17 cellular contexts compared by ENCODE assay signal in the genomic region with DNA sequence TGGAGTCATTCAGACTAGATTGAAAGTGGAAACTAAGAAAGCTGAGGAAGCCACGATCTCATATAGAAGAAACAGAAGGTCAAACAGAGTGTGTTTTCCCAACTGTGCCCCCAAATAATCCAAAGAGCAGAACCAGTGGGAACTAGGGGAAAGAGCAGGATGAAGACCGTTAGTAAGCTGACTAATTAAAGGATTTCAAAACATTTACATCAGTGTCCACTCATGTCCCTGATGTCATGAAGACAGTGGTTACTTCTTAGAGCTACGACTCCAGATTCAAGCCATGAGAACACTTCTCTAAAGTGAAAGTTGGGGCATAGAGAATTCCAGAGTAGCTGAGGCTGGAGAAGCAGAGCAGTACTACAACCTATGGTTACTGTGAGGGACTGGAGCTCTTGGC.
A peak's percentile ranks its signal among the peaks of the same experiment; 100 is the strongest.
DNase-seq lines count a peak whose midpoint lies in the region; ATAC-seq and TF ChIP-seq lines count a peak whose summit lies in the region.
"Had no signal": no experiment of that assay in that cellular context is flagged by ENCODE, and none has a peak within 500 bp of the region (broad histone marks: within the 10 kb centered on the region; RNA-seq: fewer than 3 reads in every experiment).

No MANE protein-coding gene starts in this region.

- DNase-seq in EH (ENCODE audit: low read depth): peak; percentile 74
- DNase-seq in fibroblast of peridontal ligament (ENCODE audit: extremely low read depth): peak; percentile 62
- DNase-seq in suprapubic skin (ENCODE audit: low spot score in 2 of 2): no peak
- DNase-seq: C1 segment of cervical spinal cord; CD8-positive, alpha-beta memory T cell; H7; Kasumi-1; NCI-H1694; NCI-H2081 treated with DMSO at 0.1 percent for 48 hours; NCI-H446; NCI-H526; OCI-M1; Right ventricle myocardium superior had no signal

- H3K9ac ChIP-seq in subcutaneous abdominal adipose tissue (ENCODE audit: low read length in 5 of 5): no peak overlapping the region

- TF ChIP-seq POLR2A in suprapubic skin (IDR thresholded peaks at IDR 0.05): no peak

- whole genome bisulfite sequencing in suprapubic skin: 91% methylated on average over 3 of the region's 3 CpGs

- H3K4me3 ChIP-seq in WI38 (ENCODE audit: low read depth, low read length) (peak overlapping the region; percentile 30; the same call in 1 of the 2 replicates), subcutaneous abdominal adipose tissue (ENCODE audit: low read depth in 1 of 5, low read length in 5 of 5) (peak overlapping the region in 2 of 5 donors; percentile 1 to 7), suprapubic skin (no peak overlapping the region)

- no peaks in the 10 kb centered on the region for H3K27me3 ChIP-seq in subcutaneous abdominal adipose tissue (ENCODE audit: control insufficient read depth in 5 of 5, insufficient read depth in 4 of 5, low read length in 5 of 5)
- H3K27me3 ChIP-seq in suprapubic skin: no peaks in the 10 kb centered on the region

- no peak for ATAC-seq in HG02938 (IDR thresholded peaks at IDR 0.05; ENCODE audit: unreplicated experiment)
- ATAC-seq in GM18870 (IDR thresholded peaks at IDR 0.05; ENCODE audit: unreplicated experiment): no peak

- H3K9me3 ChIP-seq in subcutaneous abdominal adipose tissue (ENCODE audit: control insufficient read depth in 5 of 5, low read length in 5 of 5) (no peaks in the 10 kb centered on the region), suprapubic skin (no peaks in the 10 kb centered on the region)

- TF ChIP-seq CTCF in WI38 (IDR thresholded peaks at IDR 0.05; ENCODE audit: low read depth, low read length): no peak
- no peak for TF ChIP-seq CTCF in suprapubic skin (IDR thresholded peaks at IDR 0.05)

- H3K36me3 ChIP-seq in subcutaneous abdominal adipose tissue (ENCODE audit: control insufficient read depth in 5 of 5, insufficient read depth in 5 of 5, low read length in 5 of 5) (peaks cover 0 to 5% (median 2%) of the 10 kb centered on the region in 5 donors), suprapubic skin (no peaks in the 10 kb centered on the region)

- peaks cover 3 to 27% (median 7%) of the 10 kb centered on the region in 5 donors for H3K4me1 ChIP-seq in subcutaneous abdominal adipose tissue (ENCODE audit: control insufficient read depth in 5 of 5, insufficient read depth in 5 of 5, low read length in 5 of 5)
- H3K4me1 ChIP-seq in suprapubic skin: peaks cover 11% of the 10 kb centered on the region

- no peak for TF ChIP-seq EP300 in suprapubic skin (IDR thresholded peaks at IDR 0.05)

- peak overlapping the region; percentile 13 for H3K27ac ChIP-seq in subcutaneous abdominal adipose tissue (ENCODE audit: low read depth, low read length)
- no peak overlapping the region for H3K27ac ChIP-seq in suprapubic skin

Comparison
In these comparisons a context has a peak if more than half of its experiments do, and no peak if none do; other contexts are left out.
1. DNase-seq: peak in EH (single experiment) and fibroblast of peridontal ligament (single experiment); none in suprapubic skin (0 of 2).